28 cellular contexts compared by ENCODE assay signal in the genomic region with DNA sequence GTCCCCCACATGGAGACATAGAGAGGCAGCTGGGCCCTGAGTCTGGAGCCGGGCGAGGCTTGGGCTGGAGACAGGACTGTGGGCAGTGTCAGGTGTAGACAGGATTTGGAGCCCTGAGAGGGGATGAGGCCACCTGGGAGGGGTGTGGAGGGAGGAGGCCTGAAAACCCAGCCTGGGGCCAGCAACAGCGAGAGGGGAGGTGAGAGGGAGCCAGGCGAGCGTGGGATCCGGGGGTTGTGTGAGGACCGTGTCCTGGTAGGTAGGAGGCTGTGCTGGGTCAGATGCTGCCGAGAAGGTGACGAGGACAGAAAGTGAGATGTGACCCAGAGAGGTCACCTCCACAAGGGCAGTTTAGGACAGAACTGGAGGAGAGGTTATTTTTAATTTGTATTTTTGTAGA. TPM values are rescaled to one million over a fixed set of nuclear protein-coding genes. Genes with fewer than 3 reads are reported as not detected.
"Had no signal": no experiment of that assay in that cellular context is flagged by ENCODE, and none has a peak within 500 bp of the region (broad histone marks: within the 10 kb centered on the region; RNA-seq: fewer than 3 reads in every experiment).

No MANE protein-coding gene starts in this region.

- DNase-seq: activated CD4-positive, alpha-beta T cell treated with anti-CD3 and anti-CD28 coated beads for 4 hours; activated CD4-positive, alpha-beta T cell treated with anti-CD3 and anti-CD28 coated beads, Interleukin-2, amount 50 U/mL, for 48 hours; activated effector memory CD4-positive, alpha-beta T cell treated with anti-CD3 and anti-CD28 coated beads, Interleukin-2, amount 50 U/mL, for 16 hours; activated naive CD4-positive, alpha-beta T cell treated with anti-CD3 and anti-CD28 coated beads, Interleukin-2, amount 10 ng/mL, durations not matched to agents 7 days and 5 days; anterior cingulate cortex; body of pancreas; effector CD4-positive, alpha-beta T cell; head of caudate nucleus; hypothalamus; left ventricle myocardium superior; mammary epithelial cell; midbrain; retina; sigmoid colon; stimulated activated CD4-positive, alpha-beta T cell treated with anti-CD3 and anti-CD28 coated beads, Interleukin-4, amount 100 ng/mL, for 1 hour; stomach; T-helper 1 cell had no signal

- H3K27me3 ChIP-seq: body of pancreas, esophagus muscularis mucosa, gastroesophageal sphincter, sigmoid colon, stomach, suprapubic skin, tibial nerve had no signal

- H3K9me3 ChIP-seq: body of pancreas, esophagus muscularis mucosa, gastroesophageal sphincter, sigmoid colon, stomach, suprapubic skin, tibial nerve had no signal

- H3K4me3 Mint-ChIP-seq: activated naive CD4-positive, alpha-beta T cell treated with anti-CD3 and anti-CD28 coated beads, Interleukin-2, amount 10 ng/mL, durations not matched to agents 7 days and 5 days; dendritic cell treated with granulocyte-macrophage colony-stimulating factor and Interleukin-4, amounts not matched to agents 40 ng/mL and 50 ng/mL, for 4 days; neural crest cell; WTC11 had no signal

- H3K9me3 Mint-ChIP-seq: activated naive CD4-positive, alpha-beta T cell treated with anti-CD3 and anti-CD28 coated beads, Interleukin-2, amount 10 ng/mL, durations not matched to agents 7 days and 5 days; dendritic cell treated with granulocyte-macrophage colony-stimulating factor and Interleukin-4, amounts not matched to agents 40 ng/mL and 50 ng/mL, for 4 days; neural crest cell; WTC11 had no signal

- H3K27ac ChIP-seq: body of pancreas, esophagus muscularis mucosa, gastroesophageal sphincter, sigmoid colon, stomach, suprapubic skin, tibial nerve had no signal

- H3K4me1 ChIP-seq: sigmoid colon, tibial nerve had no signal

- H3K27me3 Mint-ChIP-seq: activated naive CD4-positive, alpha-beta T cell treated with anti-CD3 and anti-CD28 coated beads, Interleukin-2, amount 10 ng/mL, durations not matched to agents 7 days and 5 days; dendritic cell treated with granulocyte-macrophage colony-stimulating factor and Interleukin-4, amounts not matched to agents 40 ng/mL and 50 ng/mL, for 4 days; progenitor cell of endocrine pancreas had no signal

- H3K27ac Mint-ChIP-seq: dendritic cell treated with granulocyte-macrophage colony-stimulating factor and Interleukin-4, amounts not matched to agents 40 ng/mL and 50 ng/mL, for 4 days; progenitor cell of endocrine pancreas; WTC11 had no signal

- ATAC-seq: body of pancreas, gastroesophageal sphincter, WTC11 had no signal

- H3K4me3 ChIP-seq: body of pancreas, esophagus muscularis mucosa, gastroesophageal sphincter, sigmoid colon, stomach, suprapubic skin, tibial nerve had no signal

- H3K4me1 Mint-ChIP-seq: neural crest cell, WTC11 had no signal

RNA-seq across cellular contexts. Expression of gene FSD1, which starts 46.3 kb away (rescaled TPM):
- total RNA-seq: body of pancreas, left ventricle myocardium superior, omental fat pad, suprapubic skin had no signal

RNA-seq across cellular contexts. Expression of gene TMIGD2, which starts 48.5 kb away (rescaled TPM):
- total RNA-seq: body of pancreas, cardiac septum, chondrocyte, esophagus muscularis mucosa, left ventricle myocardium superior, mammary epithelial cell, neural crest cell, progenitor cell of endocrine pancreas, sigmoid colon, suprapubic skin had no signal
- polyA plus RNA-seq: mammary epithelial cell had no signal
